8 cellular contexts compared by ENCODE assay signal in genomic region chr6:166381381-166381732, GRCh38. TPM values are rescaled to one million over a fixed set of nuclear protein-coding genes. Genes with fewer than 3 reads are reported as not detected.
DNase-seq lines count a peak whose midpoint lies in the region; ATAC-seq and TF ChIP-seq lines count a peak whose summit lies in the region.

No MANE protein-coding gene starts in this region.

- H3K36me3 ChIP-seq in GM06990 (ENCODE audit: control insufficient read depth, insufficient read depth, low read length) (peaks cover 2% of the 10 kb centered on the region; the same call in 1 of the 2 replicates), OCI-LY1 (ENCODE audit: insufficient read depth, low read length) (no peaks in the 10 kb centered on the region)

- H3K9me2 ChIP-seq in OCI-LY1 (ENCODE audit: low read depth, low read length): no peaks in the 10 kb centered on the region

- no peaks in the 10 kb centered on the region for H3K9me3 ChIP-seq in OCI-LY1 (ENCODE audit: low read length)

- H2AFZ ChIP-seq in OCI-LY1 (ENCODE audit: low read length): peak overlapping the region; percentile 84; the same call in 1 of the 2 replicates

- no peak overlapping the region for H3K27ac ChIP-seq in OCI-LY1 (ENCODE audit: low read depth, low read length, poor library complexity, severe bottlenecking)

- no peak for ATAC-seq in HG03520 (IDR thresholded peaks at IDR 0.05; ENCODE audit: unreplicated experiment)

- peak overlapping the region; percentile 91 for H3K4me2 ChIP-seq in OCI-LY1 (ENCODE audit: low read length)

- H3K27me3 Mint-ChIP-seq in endothelial cell (ENCODE audit: unreplicated experiment): no peaks in the 10 kb centered on the region
- H3K27me3 Mint-ChIP-seq in progenitor cell of endocrine pancreas: no peaks in the 10 kb centered on the region

- H3K4me3 ChIP-seq in GM06990 (replicated peaks; ENCODE audit: low read depth, low read length) (peak overlapping the region; percentile 94), OCI-LY1 (ENCODE audit: low read depth, low read length, poor library complexity, severe bottlenecking) (peak overlapping the region; percentile 79)

- no peaks in the 10 kb centered on the region; the same call in 1 of the 2 replicates for H3F3A ChIP-seq in OCI-LY1 (ENCODE audit: insufficient read depth, low read length)

- peak overlapping the region; percentile 9 for H3K27ac Mint-ChIP-seq in endothelial cell (ENCODE audit: unreplicated experiment)
- peak overlapping the region; percentile 88 for H3K27ac Mint-ChIP-seq in progenitor cell of endocrine pancreas

- H3K9ac ChIP-seq in OCI-LY1 (ENCODE audit: low read length): peak overlapping the region; percentile 58

- H3K9me3 Mint-ChIP-seq in endothelial cell (ENCODE audit: unreplicated experiment) (no peaks in the 10 kb centered on the region), progenitor cell of endocrine pancreas (ENCODE audit: low read depth) (no peaks in the 10 kb centered on the region)

- no peaks in the 10 kb centered on the region for H3K36me3 Mint-ChIP-seq in endothelial cell (ENCODE audit: low read depth, unreplicated experiment)
- no peaks in the 10 kb centered on the region for H3K36me3 Mint-ChIP-seq in progenitor cell of endocrine pancreas (ENCODE audit: insufficient read depth)

- H3K4me1 Mint-ChIP-seq in endothelial cell (ENCODE audit: unreplicated experiment): peaks cover 10% of the 10 kb centered on the region
- peaks cover 6% of the 10 kb centered on the region for H3K4me1 Mint-ChIP-seq in progenitor cell of endocrine pancreas (ENCODE audit: low read depth)

- H3K27me3 ChIP-seq in GM06990 (replicated peaks; ENCODE audit: control insufficient read depth, insufficient read depth, low read length) (no peaks in the 10 kb centered on the region), OCI-LY1 (ENCODE audit: insufficient read depth, low read length) (peaks cover 3% of the 10 kb centered on the region)

- no peaks in the 10 kb centered on the region for H3K79me2 ChIP-seq in OCI-LY1 (ENCODE audit: insufficient read depth, low read length)

- H3K4me3 Mint-ChIP-seq in endothelial cell (ENCODE audit: unreplicated experiment) (peak overlapping the region; percentile 94), progenitor cell of endocrine pancreas (ENCODE audit: low read depth) (peak overlapping the region; percentile 84)

- TF ChIP-seq CTCF in GM06990 (IDR thresholded peaks at IDR 0.05; ENCODE audit: insufficient read depth, low read length, poor library complexity, severe bottlenecking) (no peak), OCI-LY1 (IDR thresholded peaks at IDR 0.05; ENCODE audit: low read length) (no peak), endothelial cell (IDR thresholded peaks at IDR 0.05; ENCODE audit: unreplicated experiment) (no peak), progenitor cell of endocrine pancreas (IDR thresholded peaks at IDR 0.05; ENCODE audit: unreplicated experiment) (no peak)

- H4K20me1 ChIP-seq in OCI-LY1 (ENCODE audit: insufficient read depth, low read length): no peaks in the 10 kb centered on the region

- peaks cover 20% of the 10 kb centered on the region for H3K4me1 ChIP-seq in OCI-LY1 (ENCODE audit: insufficient read depth, low read length, severe bottlenecking)

- no peak for DNase-seq in GM06990 (ENCODE audit: extremely low read depth, insufficient read length)
- DNase-seq in endothelial cell (ENCODE audit: low spot score): no peak
- no peak for DNase-seq in progenitor cell of endocrine pancreas (ENCODE audit: low spot score, unreplicated experiment)
- no peak for DNase-seq in SKM-1 (lab: John Stamatoyannopoulos, UW; ENCODE audit: unreplicated experiment)
- no peak for DNase-seq in H4 (ENCODE audit: low spot score)
- DNase-seq in activated CD4-positive, alpha-beta T cell treated with anti-CD3 and anti-CD28 coated beads, Interleukin-2, amount 50 U/mL, for 4 hours: no peak

RNA-seq across cellular contexts. Expression of gene MPC1, which starts 1.4 kb away (rescaled TPM):
- total RNA-seq in endothelial cell (ENCODE audit: unreplicated experiment) (23.7 TPM), progenitor cell of endocrine pancreas (20.3 and 20.6 TPM in 2 replicates)
- total RNA-seq in H4 (2014; rRNA removed; shearing (Covaris generic)): 46.1 and 64.0 TPM in 2 replicates

RNA-seq across cellular contexts. Expression of gene SFT2D1, which starts 39.0 kb away (rescaled TPM):
- total RNA-seq in endothelial cell (ENCODE audit: unreplicated experiment) (29.1 TPM), progenitor cell of endocrine pancreas (25.4 and 29.8 TPM in 2 replicates)
- 16.0 and 27.6 TPM in 2 replicates for total RNA-seq in H4 (2014; rRNA removed; shearing (Covaris generic))
